ENCODE assay signal across 3 cellular contexts in genomic region chr10:113501031-113501430, GRCh38. TPM values are rescaled to one million over a fixed set of nuclear protein-coding genes. Genes with fewer than 3 reads are reported as not detected.
"Had no signal": no experiment of that assay in that cellular context is flagged by ENCODE, and none has a peak within 500 bp of the region (broad histone marks: within the 10 kb centered on the region; RNA-seq: fewer than 3 reads in every experiment).

No MANE protein-coding gene starts in this region.

RNA-seq across cellular contexts. Expression of gene HABP2, which starts 51.8 kb away (rescaled TPM):
- total RNA-seq: HT-29, HT1080, IMR-90 had no signal
